7 cellular contexts compared by ENCODE assay signal in genomic region chr10:29487032-29487883, GRCh38.
DNase-seq lines count a peak whose midpoint lies in the region; ATAC-seq, FAIRE-seq and TF ChIP-seq lines count a peak whose summit lies in the region.
"Not testable (repeated sequence)": the region's sequence is repeated elsewhere in the genome, so short reads cannot be mapped to it uniquely, and the experiment has no call there.

No MANE protein-coding gene starts in this region.

- peak; percentile 77 for ATAC-seq in CD8-positive, alpha-beta T cell
- ATAC-seq in GM23338: peak; percentile 31
- not testable (repeated sequence) for ATAC-seq in activated T-helper 17 cell treated with anti-CD3 and anti-CD28 coated beads, Interleukin-2, amount 50 U/mL, for 72 hours (replicated peaks); gastrocnemius medialis

- peaks cover 32% of the 10 kb centered on the region for H3K4me1 Mint-ChIP-seq in CD8-positive, alpha-beta T cell (ENCODE audit: low read depth)
- H3K4me1 Mint-ChIP-seq in GM23338: peaks cover 21% of the 10 kb centered on the region
- H3K4me1 Mint-ChIP-seq in T-helper 2 cell treated with Interferon-gamma antibody and Interleukin-4, amounts not matched to agents 5 μg/mL and 100 μg/mL, for 36 hours (ENCODE audit: low read depth): peaks cover 36% of the 10 kb centered on the region
- peaks cover 19% of the 10 kb centered on the region for H3K4me1 Mint-ChIP-seq in activated T-helper 17 cell treated with anti-CD3 and anti-CD28 coated beads, Interleukin-2, amount 50 U/mL, for 72 hours
- peaks cover 25% of the 10 kb centered on the region for H3K4me1 Mint-ChIP-seq in astrocyte (ENCODE audit: low read depth, unreplicated experiment)

- H3K27ac ChIP-seq in CD8-positive, alpha-beta T cell (ENCODE audit: low read depth, low read length); GM23338 (ENCODE audit: low read depth); astrocyte (ENCODE audit: low read depth, low read length); keratinocyte (ENCODE audit: control insufficient read depth, insufficient read depth, low read length): not testable (repeated sequence)
- H3K27ac ChIP-seq in gastrocnemius medialis: peak overlapping the region in 3 of 4 donors; percentile 3 to 56 (median 54)

- not testable (repeated sequence) for H3K4me2 ChIP-seq in GM23338; astrocyte (ENCODE audit: low read length); keratinocyte (ENCODE audit: control insufficient read depth, extremely low read depth, insufficient read depth, low read depth, low read length)

- H3K9me1 ChIP-seq in keratinocyte (ENCODE audit: control insufficient read depth, extremely low read depth, insufficient read depth, low read length): not testable (repeated sequence)

- in situ Hi-C loops in gastrocnemius medialis (cut with MboI; ENCODE audit: low sequenced_read_pairs in 4 of 4): not testable (repeated sequence)

- DNase-seq in CD8-positive, alpha-beta T cell: peak in 1 of 7 experiments; percentile 52
- not testable (repeated sequence) for DNase-seq in GM23338 (ENCODE audit: low spot score); T-helper 2 cell treated with Interferon-gamma antibody and Interleukin-4, amounts not matched to agents 5 μg/mL and 100 μg/mL, for 36 hours (ENCODE audit: low spot score); astrocyte (ENCODE audit: low read depth); keratinocyte (ENCODE audit: low read depth, low spot score); gastrocnemius medialis

- not testable (repeated sequence) for H3K9ac ChIP-seq in astrocyte (ENCODE audit: low read length); keratinocyte (ENCODE audit: control insufficient read depth, extremely low read depth, insufficient read depth, low read length)

- not testable (repeated sequence) for TF ChIP-seq POLR2A in gastrocnemius medialis (IDR thresholded peaks at IDR 0.05)

- H2AFZ ChIP-seq in GM23338; astrocyte (ENCODE audit: low read depth, low read length); keratinocyte (ENCODE audit: control insufficient read depth, low read length): not testable (repeated sequence)

- TF ChIP-seq CTCF in CD8-positive, alpha-beta T cell (IDR thresholded peaks at IDR 0.05); GM23338 (conservative IDR thresholded peaks at IDR 0.05; ENCODE audit: low read depth in 2 of 2); astrocyte (IDR thresholded peaks at IDR 0.05; ENCODE audit: insufficient read depth, low read depth, low read length); keratinocyte (optimal IDR thresholded peaks at IDR 0.05 in 1 of 3, IDR thresholded peaks at IDR 0.05 in 1 of 3, conservative IDR thresholded peaks at IDR 0.05 in 1 of 3; ENCODE audit: extremely low read depth in 1 of 3, insufficient read depth in 2 of 3, low read length in 3 of 3); gastrocnemius medialis (IDR thresholded peaks at IDR 0.05 in 4 of 5, conservative IDR thresholded peaks at IDR 0.05 in 1 of 5): not testable (repeated sequence)

- H3K4me3 ChIP-seq in CD8-positive, alpha-beta T cell (ENCODE audit: low read depth, low read length); GM23338; astrocyte (ENCODE audit: insufficient read depth, low read depth, low read length); keratinocyte (ENCODE audit: control insufficient read depth in 2 of 3, extremely low read depth in 1 of 3, insufficient read depth in 2 of 3, low read depth in 1 of 3, low read length in 3 of 3); gastrocnemius medialis: not testable (repeated sequence)

- H4K20me1 ChIP-seq in GM23338 (replicated peaks; ENCODE audit: insufficient read depth); astrocyte (ENCODE audit: insufficient read depth, low read length); keratinocyte (ENCODE audit: control insufficient read depth, extremely low read depth, insufficient read depth, low read length): not testable (repeated sequence)

- not testable (repeated sequence) for H3K79me2 ChIP-seq in GM23338 (replicated peaks; ENCODE audit: insufficient read depth); astrocyte (ENCODE audit: insufficient read depth, low read length); keratinocyte (ENCODE audit: control insufficient read depth, insufficient read depth, low read length)

- not testable (repeated sequence) for FAIRE-seq in astrocyte (lab: Jason Lieb, UNC)
- peak; percentile 17 for FAIRE-seq in keratinocyte (lab: Jason Lieb, UNC)

- H3K9me2 ChIP-seq in GM23338 (ENCODE audit: insufficient read depth): not testable (repeated sequence)

- not testable (repeated sequence) for H3K27me3 ChIP-seq in CD8-positive, alpha-beta T cell (ENCODE audit: insufficient read depth, low read length); GM23338 (ENCODE audit: insufficient read depth); astrocyte (ENCODE audit: insufficient read depth, low read length); keratinocyte (ENCODE audit: control insufficient read depth, extremely low read depth, insufficient read depth, low read length); gastrocnemius medialis

- not testable (repeated sequence) for H3F3A ChIP-seq in GM23338 (replicated peaks; ENCODE audit: low read depth)

- peaks cover 20% of the 10 kb centered on the region for H3K4me1 ChIP-seq in CD8-positive, alpha-beta T cell (ENCODE audit: insufficient read depth, low read length)
- peaks cover 13% of the 10 kb centered on the region; the same call in 1 of the 2 replicates for H3K4me1 ChIP-seq in GM23338 (ENCODE audit: insufficient read depth)
- peaks cover 20% of the 10 kb centered on the region for H3K4me1 ChIP-seq in astrocyte (ENCODE audit: insufficient read depth, low read length)
- H3K4me1 ChIP-seq in keratinocyte (ENCODE audit: control insufficient read depth, extremely low read depth, insufficient read depth, low read length): not testable (repeated sequence)
- peaks cover 11 to 13% of the 10 kb centered on the region in 2 donors for H3K4me1 ChIP-seq in gastrocnemius medialis

- H3K36me3 ChIP-seq in CD8-positive, alpha-beta T cell (ENCODE audit: insufficient read depth, low read length); GM23338 (ENCODE audit: insufficient read depth): not testable (repeated sequence)
- H3K36me3 ChIP-seq in astrocyte (ENCODE audit: insufficient read depth, low read length) (peaks cover 14% of the 10 kb centered on the region), keratinocyte (ENCODE audit: control insufficient read depth in 2 of 2, extremely low read depth in 1 of 2, insufficient read depth in 2 of 2, low read length in 2 of 2) (peaks cover 9 to 17% of the 10 kb centered on the region in 2 experiments), gastrocnemius medialis (peaks cover 6 to 100% of the 10 kb centered on the region in 2 donors)

- H3K9me3 ChIP-seq in CD8-positive, alpha-beta T cell (ENCODE audit: low read length); astrocyte (ENCODE audit: insufficient read depth, low read depth, low read length); keratinocyte (ENCODE audit: control insufficient read depth, low read depth, low read length); gastrocnemius medialis: not testable (repeated sequence)

- CTCF ChIA-PET in CD8-positive, alpha-beta T cell (lab: Charles Lee): interaction anchor here (1.0 to 2.2 kb wide), 2 partner anchors 9 to 41 kb away, joined by 3 to 9 read pairs; no protein-coding TSS in a partner anchor

- dilution Hi-C loops in keratinocyte (cut with MboI; ENCODE audit: extremely low pct_ligation_motif_present, low sequenced_read_pairs): not testable (repeated sequence)

- intact Hi-C loops in CD8-positive, alpha-beta T cell (cut with DNase I, micrococcal nuclease); gastrocnemius medialis (cut with DNase I; ENCODE audit: low total_unique reads): not testable (repeated sequence)

- peak overlapping the region; percentile 84 for H3K27ac Mint-ChIP-seq in CD8-positive, alpha-beta T cell
- H3K27ac Mint-ChIP-seq in GM23338: not testable (repeated sequence)
- H3K27ac Mint-ChIP-seq in T-helper 2 cell treated with Interferon-gamma antibody and Interleukin-4, amounts not matched to agents 5 μg/mL and 100 μg/mL, for 36 hours: peak overlapping the region; percentile 20
- peak overlapping the region; percentile 81 for H3K27ac Mint-ChIP-seq in activated T-helper 17 cell treated with anti-CD3 and anti-CD28 coated beads, Interleukin-2, amount 50 U/mL, for 72 hours
- H3K27ac Mint-ChIP-seq in astrocyte (ENCODE audit: unreplicated experiment): peak overlapping the region; percentile 5

- H3K36me3 Mint-ChIP-seq in CD8-positive, alpha-beta T cell: peaks cover 77% of the 10 kb centered on the region
- H3K36me3 Mint-ChIP-seq in GM23338 (ENCODE audit: low read depth) (peaks cover 14% of the 10 kb centered on the region), astrocyte (ENCODE audit: low read depth, unreplicated experiment) (peaks cover 18% of the 10 kb centered on the region)
- peaks cover 34% of the 10 kb centered on the region for H3K36me3 Mint-ChIP-seq in T-helper 2 cell treated with Interferon-gamma antibody and Interleukin-4, amounts not matched to agents 5 μg/mL and 100 μg/mL, for 36 hours (ENCODE audit: low read depth)
- peaks cover 88% of the 10 kb centered on the region for H3K36me3 Mint-ChIP-seq in activated T-helper 17 cell treated with anti-CD3 and anti-CD28 coated beads, Interleukin-2, amount 50 U/mL, for 72 hours (ENCODE audit: low read depth)

- H3K4me3 Mint-ChIP-seq in CD8-positive, alpha-beta T cell: peak overlapping the region; percentile 43
- H3K4me3 Mint-ChIP-seq in GM23338; T-helper 2 cell treated with Interferon-gamma antibody and Interleukin-4, amounts not matched to agents 5 μg/mL and 100 μg/mL, for 36 hours; astrocyte (ENCODE audit: unreplicated experiment): not testable (repeated sequence)
- peak overlapping the region; percentile 45 for H3K4me3 Mint-ChIP-seq in activated T-helper 17 cell treated with anti-CD3 and anti-CD28 coated beads, Interleukin-2, amount 50 U/mL, for 72 hours

- H3K9me3 Mint-ChIP-seq in CD8-positive, alpha-beta T cell; GM23338; T-helper 2 cell treated with Interferon-gamma antibody and Interleukin-4, amounts not matched to agents 5 μg/mL and 100 μg/mL, for 36 hours; activated T-helper 17 cell treated with anti-CD3 and anti-CD28 coated beads, Interleukin-2, amount 50 U/mL, for 72 hours; astrocyte (ENCODE audit: unreplicated experiment): not testable (repeated sequence)

- POLR2A ChIA-PET in CD8-positive, alpha-beta T cell (lab: Charles Lee): not testable (repeated sequence)

- H3K27me3 Mint-ChIP-seq in CD8-positive, alpha-beta T cell (ENCODE audit: low read depth); GM23338 (ENCODE audit: insufficient read depth, low read depth, poor library complexity); T-helper 2 cell treated with Interferon-gamma antibody and Interleukin-4, amounts not matched to agents 5 μg/mL and 100 μg/mL, for 36 hours (ENCODE audit: low read depth); activated T-helper 17 cell treated with anti-CD3 and anti-CD28 coated beads, Interleukin-2, amount 50 U/mL, for 72 hours; astrocyte (ENCODE audit: low read depth, unreplicated experiment): not testable (repeated sequence)
